In genomic region chr5:41738695-41739354, GRCh38 we compare ENCODE assay signal across 23 cellular contexts.
"Had no signal": no experiment of that assay in that cellular context is flagged by ENCODE, and none has a peak within 500 bp of the region (broad histone marks: within the 10 kb centered on the region; RNA-seq: fewer than 3 reads in every experiment).

No MANE protein-coding gene starts in this region.

- H3K36me3 ChIP-seq: prostate gland, thoracic aorta had no signal

- ATAC-seq: gastrocnemius medialis, left ventricle myocardium superior, natural killer cell had no signal

- H3K4me3 Mint-ChIP-seq: activated B cell treated with CpG ODN at 0.5 μM for 24 hours; activated CD4-positive, alpha-beta memory T cell treated with anti-CD3 and anti-CD28 coated beads for 36 hours; activated naive CD4-positive, alpha-beta T cell treated with anti-CD3 and anti-CD28 coated beads, Interleukin-2, amount 10 ng/mL, durations not matched to agents 7 days and 5 days; brain; natural killer cell; type B pancreatic cell had no signal

- H3K27ac Mint-ChIP-seq: activated B cell treated with CpG ODN at 0.5 μM for 24 hours; activated CD4-positive, alpha-beta memory T cell treated with anti-CD3 and anti-CD28 coated beads for 36 hours; activated naive CD4-positive, alpha-beta T cell treated with anti-CD3 and anti-CD28 coated beads, Interleukin-2, amount 10 ng/mL, durations not matched to agents 7 days and 5 days; brain; natural killer cell; type B pancreatic cell had no signal

- H3K4me1 ChIP-seq: gastrocnemius medialis, prostate gland, vagina had no signal

- H3K4me3 ChIP-seq: gastrocnemius medialis, prostate gland, thoracic aorta, vagina had no signal

- H3K9me3 ChIP-seq: gastrocnemius medialis, prostate gland, thoracic aorta, vagina had no signal

- H3K9me3 Mint-ChIP-seq: activated CD4-positive, alpha-beta memory T cell treated with anti-CD3 and anti-CD28 coated beads for 36 hours; activated naive CD4-positive, alpha-beta T cell treated with anti-CD3 and anti-CD28 coated beads, Interleukin-2, amount 10 ng/mL, durations not matched to agents 7 days and 5 days; brain; natural killer cell; type B pancreatic cell had no signal

- H3K27ac ChIP-seq: gastrocnemius medialis, prostate gland, thoracic aorta, vagina had no signal

- H3K4me1 Mint-ChIP-seq: activated B cell treated with CpG ODN at 0.5 μM for 24 hours; activated naive CD4-positive, alpha-beta T cell treated with anti-CD3 and anti-CD28 coated beads, Interleukin-2, amount 10 ng/mL, durations not matched to agents 7 days and 5 days; brain; natural killer cell had no signal

- FAIRE-seq: islet of Langerhans had no signal

- H3K27me3 Mint-ChIP-seq: activated B cell treated with CpG ODN at 0.5 μM for 24 hours; activated CD4-positive, alpha-beta memory T cell treated with anti-CD3 and anti-CD28 coated beads for 36 hours; activated naive CD4-positive, alpha-beta T cell treated with anti-CD3 and anti-CD28 coated beads, Interleukin-2, amount 10 ng/mL, durations not matched to agents 7 days and 5 days; brain; type B pancreatic cell had no signal

- DNase-seq: activated B cell treated with CpG ODN at 0.5 μM for 24 hours; activated CD4-positive, alpha-beta memory T cell treated with anti-CD3 and anti-CD28 coated beads for 36 hours; activated CD4-positive, alpha-beta T cell treated with anti-CD3 and anti-CD28 coated beads for 48 hours; activated effector memory CD4-positive, alpha-beta T cell treated with anti-CD3 and anti-CD28 coated beads, Interleukin-2, amount 50 U/mL, for 16 hours; activated naive CD4-positive, alpha-beta T cell treated with anti-CD3 and anti-CD28 coated beads, Interleukin-2, amount 10 ng/mL, durations not matched to agents 7 days and 5 days; aorta; central memory CD4-positive, alpha-beta T cell; dermis blood vessel endothelial cell; effector CD8-positive, alpha-beta T cell; gastrocnemius medialis; hypothalamus; left ventricle myocardium superior; mammary epithelial cell; midbrain; natural killer cell; stimulated activated CD4-positive, alpha-beta T cell treated with anti-CD3 and anti-CD28 coated beads, Interleukin-4, amount 100 ng/mL, for 24 hours; stimulated activated naive CD4-positive, alpha-beta T cell treated with Interleukin-2 at 50 U/mL for 16 hours had no signal

- H3K27me3 ChIP-seq: gastrocnemius medialis, vagina had no signal
